1 cellular context compared by ENCODE assay signal in genomic region chr15:31381801-31382692, GRCh38.
TF ChIP-seq lines count a peak whose summit lies in the region.

No MANE protein-coding gene starts in this region.

TF ChIP-seq in HepG2, 621 proteins besides CTCF, POLR2A, EP300 and RAD21 (continued from another document):
- TF ChIP-seq ZNF574 (CRISPR knock-in tag; IDR thresholded peaks at IDR 0.05) (no peak), HCFC1 (IDR thresholded peaks at IDR 0.05; ENCODE audit: low read depth, low read length) (no peak), CREB1 (IDR thresholded peaks at IDR 0.05) (no peak), CREB1 (CRISPR knock-in tag; IDR thresholded peaks at IDR 0.05) (no peak), SPEN (CRISPR knock-in tag; IDR thresholded peaks at IDR 0.05; ENCODE audit: low read depth) (no peak)
